28 cellular contexts compared by ENCODE assay signal in genomic region chr10:17013131-17013530, GRCh38.
A peak's percentile ranks its signal among the peaks of the same experiment; 100 is the strongest.
DNase-seq lines count a peak whose midpoint lies in the region; ATAC-seq, FAIRE-seq and TF ChIP-seq lines count a peak whose summit lies in the region.
"Had no signal": no experiment of that assay in that cellular context is flagged by ENCODE, and none has a peak within 500 bp of the region (broad histone marks: within the 10 kb centered on the region; RNA-seq: fewer than 3 reads in every experiment).

No MANE protein-coding gene starts in this region.

- H3K27me3 Mint-ChIP-seq in CD4-positive, alpha-beta memory T cell: no peaks in the 10 kb centered on the region
- H3K27me3 Mint-ChIP-seq in astrocyte (ENCODE audit: low read depth, unreplicated experiment): no peaks in the 10 kb centered on the region
- no peaks in the 10 kb centered on the region for H3K27me3 Mint-ChIP-seq in naive thymus-derived CD8-positive, alpha-beta T cell

- CTCF ChIA-PET in CD4-positive, alpha-beta memory T cell (lab: Charles Lee; ENCODE audit: partially characterized antibody): no interaction called here

- no peak overlapping the region for H3K4me3 Mint-ChIP-seq in CD4-positive, alpha-beta memory T cell
- no peak overlapping the region for H3K4me3 Mint-ChIP-seq in astrocyte (ENCODE audit: unreplicated experiment)
- H3K4me3 Mint-ChIP-seq in naive thymus-derived CD8-positive, alpha-beta T cell: no peak overlapping the region

- no peak for TF ChIP-seq CTCF in astrocyte (IDR thresholded peaks at IDR 0.05; ENCODE audit: insufficient read depth, low read depth, low read length)

- ATAC-seq in naive thymus-derived CD8-positive, alpha-beta T cell: no peak

- intact Hi-C loops in CD4-positive, alpha-beta memory T cell (cut with micrococcal nuclease): no loop called here

- H3K9me3 Mint-ChIP-seq in CD4-positive, alpha-beta memory T cell: no peaks in the 10 kb centered on the region
- H3K9me3 Mint-ChIP-seq in astrocyte (ENCODE audit: unreplicated experiment): peaks cover 16% of the 10 kb centered on the region
- H3K9me3 Mint-ChIP-seq in naive thymus-derived CD8-positive, alpha-beta T cell: peaks cover 0 to 3% (median 0%) of the 10 kb centered on the region in 9 donors

- H3K27ac ChIP-seq in BLaER1 treated with 17β-estradiol and CSF1 and Interleukin-3, amounts not matched to agents 10 nM and 100 nM: peak overlapping the region in 7 of 11 experiments; percentile 4 to 67 (median 38); a peak in 8 of 22 replicates
- H3K27ac ChIP-seq in CD4-positive, alpha-beta memory T cell (ENCODE audit: low read depth, low read length): no peak overlapping the region
- no peak overlapping the region for H3K27ac ChIP-seq in astrocyte (ENCODE audit: low read depth, low read length)
- H3K27ac ChIP-seq: adrenal gland, coronary artery, RWPE1, SK-N-MC, suprapubic skin, WERI-Rb-1 had no signal

- peaks cover 13 to 29% (median 21%) of the 10 kb centered on the region in 11 experiments for H3K9me3 ChIP-seq in BLaER1 treated with 17β-estradiol and CSF1 and Interleukin-3, amounts not matched to agents 10 nM and 100 nM (replicated peaks in 1 of 11)
- H3K9me3 ChIP-seq in CD4-positive, alpha-beta memory T cell (ENCODE audit: control insufficient read depth in 1 of 2, low read length in 2 of 2): no peaks in the 10 kb centered on the region
- H3K9me3 ChIP-seq in astrocyte (ENCODE audit: insufficient read depth, low read depth, low read length): no peaks in the 10 kb centered on the region
- H3K9me3 ChIP-seq: adrenal gland, suprapubic skin had no signal

- FAIRE-seq in astrocyte (lab: Jason Lieb, UNC): no peak
- FAIRE-seq: endometrium, small intestine had no signal

- no peak for DNase-seq in CD4-positive, alpha-beta memory T cell
- DNase-seq in astrocyte (ENCODE audit: low read depth) (no peak), middle frontal gyrus (ENCODE audit: extremely low spot score, low spot score) (no peak), cerebellar cortex (ENCODE audit: low spot score) (no peak), NCI-H2171 treated with DMSO at 0.1 percent for 48 hours (lab: John Stamatoyannopoulos, UW) (no peak)
- DNase-seq in naive thymus-derived CD8-positive, alpha-beta T cell: no peak
- DNase-seq: activated CD4-positive, alpha-beta T cell treated with anti-CD3 and anti-CD28 coated beads, Interleukin-2, amount 50 U/mL, for 1 hour; activated CD8-positive, alpha-beta memory T cell treated with anti-CD3 and anti-CD28 coated beads, Interleukin-2, amount 50 U/mL, for 48 hours; activated effector memory CD4-positive, alpha-beta T cell treated with anti-CD3 and anti-CD28 coated beads, Interleukin-2, amount 50 U/mL, for 16 hours; adrenal gland; COR-L47; DMS79; GOT3; islet precursor cell; NCI-H1105 treated with DMSO at 0.1 percent for 48 hours; NCI-H2029; NCI-H226; NCI-H748 treated with DMSO at 0.1 percent for 48 hours; nucleus accumbens; small intestine; stimulated activated CD4-positive, alpha-beta T cell treated with anti-CD3 and anti-CD28 coated beads, Interleukin-2, amount 100 ng/mL, for 24 hours; WERI-Rb-1 had no signal

- H3K4me1 ChIP-seq in BLaER1 treated with 17β-estradiol and CSF1 and Interleukin-3, amounts not matched to agents 10 nM and 100 nM: peaks cover 0 to 22% (median 4%) of the 10 kb centered on the region in 10 experiments; a peak in 9 of 20 replicates
- peaks cover 6% of the 10 kb centered on the region for H3K4me1 ChIP-seq in CD4-positive, alpha-beta memory T cell (ENCODE audit: insufficient read depth, low read length)
- H3K4me1 ChIP-seq in astrocyte (ENCODE audit: insufficient read depth, low read length): peaks cover 20% of the 10 kb centered on the region
- H3K4me1 ChIP-seq: adrenal gland had no signal

- no peaks in the 10 kb centered on the region for H3K36me3 ChIP-seq in BLaER1 treated with 17β-estradiol and CSF1 and Interleukin-3, amounts not matched to agents 10 nM and 100 nM
- H3K36me3 ChIP-seq in CD4-positive, alpha-beta memory T cell (ENCODE audit: insufficient read depth, low read length): no peaks in the 10 kb centered on the region
- no peaks in the 10 kb centered on the region for H3K36me3 ChIP-seq in astrocyte (ENCODE audit: insufficient read depth, low read length)
- H3K36me3 ChIP-seq: adrenal gland, suprapubic skin, WERI-Rb-1 had no signal

- POLR2A ChIA-PET in CD4-positive, alpha-beta memory T cell (lab: Charles Lee; ENCODE audit: partially characterized antibody): no interaction called here
- POLR2A ChIA-PET in naive thymus-derived CD8-positive, alpha-beta T cell (lab: Charles Lee): no interaction called here

- no peaks in the 10 kb centered on the region for H4K20me1 ChIP-seq in BLaER1 treated with 17β-estradiol and CSF1 and Interleukin-3, amounts not matched to agents 10 nM and 100 nM
- H4K20me1 ChIP-seq in astrocyte (ENCODE audit: insufficient read depth, low read length): no peaks in the 10 kb centered on the region

- peaks cover 1 to 15% of the 10 kb centered on the region in 2 donors for H3K36me3 Mint-ChIP-seq in CD4-positive, alpha-beta memory T cell
- H3K36me3 Mint-ChIP-seq in astrocyte (ENCODE audit: low read depth, unreplicated experiment): peaks cover 9% of the 10 kb centered on the region
- peaks cover 5 to 8% (median 7%) of the 10 kb centered on the region in 3 donors for H3K36me3 Mint-ChIP-seq in naive thymus-derived CD8-positive, alpha-beta T cell

- H3K79me2 ChIP-seq in astrocyte (ENCODE audit: insufficient read depth, low read length): no peaks in the 10 kb centered on the region

- H3K4me1 Mint-ChIP-seq in CD4-positive, alpha-beta memory T cell: peaks cover 8 to 27% (median 15%) of the 10 kb centered on the region in 4 donors
- peaks cover 31% of the 10 kb centered on the region for H3K4me1 Mint-ChIP-seq in astrocyte (ENCODE audit: low read depth, unreplicated experiment)
- H3K4me1 Mint-ChIP-seq in naive thymus-derived CD8-positive, alpha-beta T cell: peaks cover 13 to 34% (median 22%) of the 10 kb centered on the region in 4 donors

- H2AFZ ChIP-seq in astrocyte (ENCODE audit: low read depth, low read length): no peak overlapping the region

- H3K4me2 ChIP-seq in BLaER1 treated with 17β-estradiol and CSF1 and Interleukin-3, amounts not matched to agents 10 nM and 100 nM: peak overlapping the region in 6 of 11 experiments; percentile 11 to 79 (median 44); a peak in 8 of 22 replicates
- H3K4me2 ChIP-seq in astrocyte (ENCODE audit: low read length): no peak overlapping the region

- H3K27ac Mint-ChIP-seq in CD4-positive, alpha-beta memory T cell: peak overlapping the region in 6 of 7 donors; percentile 32 to 89 (median 76)
- H3K27ac Mint-ChIP-seq in astrocyte (ENCODE audit: unreplicated experiment): peak overlapping the region; percentile 71
- H3K27ac Mint-ChIP-seq in naive thymus-derived CD8-positive, alpha-beta T cell: peak overlapping the region in 8 of 10 donors; percentile 3 to 90 (median 74)

- no peak overlapping the region for H3K4me3 ChIP-seq in BLaER1 treated with 17β-estradiol and CSF1 and Interleukin-3, amounts not matched to agents 10 nM and 100 nM
- no peak overlapping the region for H3K4me3 ChIP-seq in CD4-positive, alpha-beta memory T cell (ENCODE audit: low read length in 2 of 2)
- H3K4me3 ChIP-seq in astrocyte (ENCODE audit: insufficient read depth, low read depth, low read length): no peak overlapping the region
- H3K4me3 ChIP-seq: adrenal gland, coronary artery, SK-N-MC, suprapubic skin had no signal

- H3K27me3 ChIP-seq in BLaER1 treated with 17β-estradiol and CSF1 and Interleukin-3, amounts not matched to agents 10 nM and 100 nM: no peaks in the 10 kb centered on the region
- H3K27me3 ChIP-seq in CD4-positive, alpha-beta memory T cell (ENCODE audit: insufficient read depth, low read length): no peaks in the 10 kb centered on the region
- no peaks in the 10 kb centered on the region for H3K27me3 ChIP-seq in astrocyte (ENCODE audit: insufficient read depth, low read length)
- H3K27me3 ChIP-seq: adrenal gland, suprapubic skin had no signal

- peak overlapping the region in 3 of 11 experiments; percentile 48 to 64 (median 52); a peak in 5 of 22 replicates for H3K9ac ChIP-seq in BLaER1 treated with 17β-estradiol and CSF1 and Interleukin-3, amounts not matched to agents 10 nM and 100 nM
- H3K9ac ChIP-seq in astrocyte (ENCODE audit: low read length): no peak overlapping the region

Comparison
In these comparisons a context has a peak if more than half of its experiments do, and no peak if none do; other contexts are left out.
1. H3K27ac ChIP-seq: peak in BLaER1 treated with 17β-estradiol and CSF1 and Interleukin-3, amounts not matched to agents 10 nM and 100 nM (7 of 11); none in CD4-positive, alpha-beta memory T cell (single experiment) and astrocyte (single experiment).
2. Peak in every context shown above with its lines, with median percentiles within 50 percentile points of each other: H3K27ac Mint-ChIP-seq.